7 cellular contexts compared by ENCODE assay signal in genomic region chr2:76921006-76921405, GRCh38.
"Had no signal": no experiment of that assay in that cellular context is flagged by ENCODE, and none has a peak within 500 bp of the region (broad histone marks: within the 10 kb centered on the region; RNA-seq: fewer than 3 reads in every experiment).

No MANE protein-coding gene starts in this region.

- DNase-seq: H7, HFFc6, KG1 had no signal

- H3K36me3 ChIP-seq: HAP-1 had no signal

- H3K4me3 ChIP-seq: GM23338, HAP-1 had no signal

- H3K27ac ChIP-seq: HL-60 had no signal

- H3K4me2 ChIP-seq: GM23338 had no signal

- ATAC-seq: GM23338, HCT116 had no signal

- H2AFZ ChIP-seq: GM23338 had no signal

- H3K4me1 ChIP-seq: HAP-1 had no signal

- H3K9me3 ChIP-seq: HAP-1 had no signal
